In genomic region chr5:61815343-61815742, GRCh38 we compare ENCODE assay signal across 41 cellular contexts.
"Had no signal": no experiment of that assay in that cellular context is flagged by ENCODE, and none has a peak within 500 bp of the region (broad histone marks: within the 10 kb centered on the region; RNA-seq: fewer than 3 reads in every experiment).

No MANE protein-coding gene starts in this region.

- H3K36me3 ChIP-seq: adrenal gland, ascending aorta, brain microvascular endothelial cell, breast epithelium, cardiac muscle cell had no signal

- ATAC-seq: activated naive CD4-positive, alpha-beta T cell treated with anti-CD3 and anti-CD28 coated beads, Interleukin-2, amount 50 U/mL, for 72 hours; activated naive CD8-positive, alpha-beta T cell treated with anti-CD3 and anti-CD28 coated beads, Interleukin-2, amount 50 U/mL, for 24 hours; activated T-cell treated with anti-CD3 and anti-CD28 coated beads, Interleukin-2, amount 50 U/mL, for 4 hours; activated T-cell treated with anti-CD3 and anti-CD28 coated beads, Interleukin-2, amount 50 U/mL, for 72 hours; activated T-helper 17 cell treated with anti-CD3 and anti-CD28 coated beads, Interleukin-2, amount 50 U/mL, for 72 hours; body of pancreas had no signal

- H3K4me1 Mint-ChIP-seq: activated naive CD4-positive, alpha-beta T cell treated with anti-CD3 and anti-CD28 coated beads, Interleukin-2, amount 10 ng/mL, durations not matched to agents 7 days and 5 days; activated naive CD4-positive, alpha-beta T cell treated with anti-CD3 and anti-CD28 coated beads, Interleukin-2, amount 50 U/mL, for 24 hours; activated naive CD8-positive, alpha-beta T cell treated with anti-CD3 and anti-CD28 coated beads for 36 hours; activated naive CD8-positive, alpha-beta T cell treated with anti-CD3 and anti-CD28 coated beads, Interleukin-2, amount 10 ng/mL, durations not matched to agents 7 days and 5 days; activated naive CD8-positive, alpha-beta T cell treated with anti-CD3 and anti-CD28 coated beads, Interleukin-2, amount 50 U/mL, for 24 hours; activated T-helper 17 cell treated with anti-CD3 and anti-CD28 coated beads, Interleukin-2, amount 50 U/mL, for 72 hours; central memory CD8-positive, alpha-beta T cell had no signal

- H3K9me3 ChIP-seq: adrenal gland, ascending aorta, body of pancreas, breast epithelium had no signal

- H3K27ac ChIP-seq: adrenal gland, ascending aorta, body of pancreas, brain microvascular endothelial cell, breast epithelium, cardiac muscle cell had no signal

- H3K36me3 Mint-ChIP-seq: activated naive CD4-positive, alpha-beta T cell treated with anti-CD3 and anti-CD28 coated beads, Interleukin-2, amount 10 ng/mL, durations not matched to agents 7 days and 5 days; activated naive CD4-positive, alpha-beta T cell treated with anti-CD3 and anti-CD28 coated beads, Interleukin-2, amount 50 U/mL, for 24 hours; activated naive CD4-positive, alpha-beta T cell treated with anti-CD3 and anti-CD28 coated beads, Interleukin-2, amount 50 U/mL, for 72 hours; activated naive CD8-positive, alpha-beta T cell; activated naive CD8-positive, alpha-beta T cell treated with anti-CD3 and anti-CD28 coated beads for 36 hours; activated naive CD8-positive, alpha-beta T cell treated with anti-CD3 and anti-CD28 coated beads, Interleukin-2, amount 10 ng/mL, durations not matched to agents 7 days and 5 days; brain had no signal

- H3K27me3 ChIP-seq: adrenal gland, body of pancreas, breast epithelium, cardiac muscle cell had no signal

- H3K27ac Mint-ChIP-seq: activated naive CD4-positive, alpha-beta T cell treated with anti-CD3 and anti-CD28 coated beads for 36 hours; activated naive CD4-positive, alpha-beta T cell treated with anti-CD3 and anti-CD28 coated beads, Interleukin-2, amount 10 ng/mL, durations not matched to agents 7 days and 5 days; activated naive CD4-positive, alpha-beta T cell treated with anti-CD3 and anti-CD28 coated beads, Interleukin-2, amount 50 U/mL, for 24 hours; activated naive CD4-positive, alpha-beta T cell treated with anti-CD3 and anti-CD28 coated beads, Interleukin-2, amount 50 U/mL, for 72 hours; activated naive CD8-positive, alpha-beta T cell; activated naive CD8-positive, alpha-beta T cell treated with anti-CD3 and anti-CD28 coated beads for 36 hours; activated naive CD8-positive, alpha-beta T cell treated with anti-CD3 and anti-CD28 coated beads, Interleukin-2, amount 10 ng/mL, durations not matched to agents 7 days and 5 days; activated naive CD8-positive, alpha-beta T cell treated with anti-CD3 and anti-CD28 coated beads, Interleukin-2, amount 50 U/mL, for 24 hours; activated T-cell treated with anti-CD3 and anti-CD28 coated beads, Interleukin-2, amount 50 U/mL, for 24 hours; activated T-cell treated with anti-CD3 and anti-CD28 coated beads, Interleukin-2, amount 50 U/mL, for 72 hours; activated T-helper 1 cell treated with anti-CD3 and anti-CD28 coated beads, Interleukin-12 subunit alpha, Interleukin-12 subunit beta, Interleukin-2, Interleukin-4 antibody, amounts not matched to agents 30 ng/mL and 10 ng/mL and 1 ng/mL, durations not matched to agents 14 hours and 24 hours and 36 hours; activated T-helper 17 cell treated with anti-CD3 and anti-CD28 coated beads, Interleukin-2, amount 50 U/mL, for 72 hours; activated T-helper 2 cell treated with anti-CD3 and anti-CD28 coated beads, Interferon-gamma antibody, Interleukin-2, Interleukin-4, amounts not matched to agents 10 μg/mL and 5 μg/mL and 100 μg/mL, durations not matched to agents 14 hours and 24 hours and 36 hours had no signal

- FAIRE-seq: astrocyte, bronchial epithelial cell had no signal

- H3K9me3 Mint-ChIP-seq: activated naive CD4-positive, alpha-beta T cell treated with anti-CD3 and anti-CD28 coated beads for 36 hours; activated naive CD4-positive, alpha-beta T cell treated with anti-CD3 and anti-CD28 coated beads, Interleukin-2, amount 10 ng/mL, durations not matched to agents 7 days and 5 days; activated naive CD8-positive, alpha-beta T cell treated with anti-CD3 and anti-CD28 coated beads for 36 hours; activated naive CD8-positive, alpha-beta T cell treated with anti-CD3 and anti-CD28 coated beads, Interleukin-2, amount 10 ng/mL, durations not matched to agents 7 days and 5 days; activated naive CD8-positive, alpha-beta T cell treated with anti-CD3 and anti-CD28 coated beads, Interleukin-2, amount 50 U/mL, for 24 hours; activated T-cell treated with anti-CD3 and anti-CD28 coated beads, Interleukin-2, amount 50 U/mL, for 24 hours; activated T-helper 1 cell treated with anti-CD3 and anti-CD28 coated beads, Interleukin-12 subunit alpha, Interleukin-12 subunit beta, Interleukin-2, Interleukin-4 antibody, amounts not matched to agents 30 ng/mL and 10 ng/mL and 1 ng/mL, durations not matched to agents 14 hours and 24 hours and 36 hours; activated T-helper 17 cell treated with anti-CD3 and anti-CD28 coated beads, Interleukin-2, amount 50 U/mL, for 72 hours; activated T-helper 2 cell treated with anti-CD3 and anti-CD28 coated beads, Interferon-gamma antibody, Interleukin-2, Interleukin-4, amounts not matched to agents 10 μg/mL and 5 μg/mL and 100 μg/mL, durations not matched to agents 14 hours and 24 hours and 36 hours; central memory CD8-positive, alpha-beta T cell had no signal

- H3K4me1 ChIP-seq: ascending aorta, breast epithelium had no signal

- H3K4me3 Mint-ChIP-seq: activated naive CD4-positive, alpha-beta T cell treated with anti-CD3 and anti-CD28 coated beads for 36 hours; activated naive CD4-positive, alpha-beta T cell treated with anti-CD3 and anti-CD28 coated beads, Interleukin-2, amount 10 ng/mL, durations not matched to agents 7 days and 5 days; activated naive CD4-positive, alpha-beta T cell treated with anti-CD3 and anti-CD28 coated beads, Interleukin-2, amount 50 U/mL, for 24 hours; activated naive CD8-positive, alpha-beta T cell; activated naive CD8-positive, alpha-beta T cell treated with anti-CD3 and anti-CD28 coated beads for 36 hours; activated naive CD8-positive, alpha-beta T cell treated with anti-CD3 and anti-CD28 coated beads, Interleukin-2, amount 10 ng/mL, durations not matched to agents 7 days and 5 days; activated naive CD8-positive, alpha-beta T cell treated with anti-CD3 and anti-CD28 coated beads, Interleukin-2, amount 50 U/mL, for 24 hours; activated T-cell treated with anti-CD3 and anti-CD28 coated beads, Interleukin-2, amount 50 U/mL, for 24 hours; activated T-cell treated with anti-CD3 and anti-CD28 coated beads, Interleukin-2, amount 50 U/mL, for 4 hours; activated T-cell treated with anti-CD3 and anti-CD28 coated beads, Interleukin-2, amount 50 U/mL, for 72 hours; activated T-helper 1 cell treated with anti-CD3 and anti-CD28 coated beads, Interleukin-12 subunit alpha, Interleukin-12 subunit beta, Interleukin-2, Interleukin-4 antibody, amounts not matched to agents 30 ng/mL and 10 ng/mL and 1 ng/mL, durations not matched to agents 14 hours and 24 hours and 36 hours; activated T-helper 17 cell treated with anti-CD3 and anti-CD28 coated beads, Interleukin-2, amount 50 U/mL, for 72 hours; brain; central memory CD8-positive, alpha-beta T cell had no signal

- H3K4me3 ChIP-seq: adrenal gland, ascending aorta, body of pancreas, breast epithelium, cardiac muscle cell had no signal

- DNase-seq: activated effector memory CD4-positive, alpha-beta T cell treated with anti-CD3 and anti-CD28 coated beads, Interleukin-2, amount 50 U/mL, for 16 hours; activated effector memory CD4-positive, alpha-beta T cell treated with Interleukin-2 at 50 U/mL for 16 hours; activated gamma-delta T cell; activated gamma-delta T cell treated with Interleukin-2 at 50 U/mL for 16 hours; activated naive CD4-positive, alpha-beta T cell; activated naive CD4-positive, alpha-beta T cell treated with anti-CD3 and anti-CD28 coated beads for 36 hours; activated naive CD4-positive, alpha-beta T cell treated with anti-CD3 and anti-CD28 coated beads, Interleukin-2, amount 10 ng/mL, durations not matched to agents 7 days and 5 days; activated naive CD4-positive, alpha-beta T cell treated with anti-CD3 and anti-CD28 coated beads, Interleukin-2, amount 50 U/mL, for 16 hours; activated naive CD4-positive, alpha-beta T cell treated with Interleukin-2 at 50 U/mL for 16 hours; activated naive CD8-positive, alpha-beta T cell treated with anti-CD3 and anti-CD28 coated beads for 36 hours; activated naive CD8-positive, alpha-beta T cell treated with anti-CD3 and anti-CD28 coated beads, Interleukin-2, amount 10 ng/mL, durations not matched to agents 7 days and 5 days; activated naive CD8-positive, alpha-beta T cell treated with anti-CD3 and anti-CD28 coated beads, Interleukin-2, amount 50 U/mL, for 24 hours; activated T-cell treated with anti-CD3 and anti-CD28 coated beads for 4 hours; activated T-cell treated with anti-CD3 and anti-CD28 coated beads, Interleukin-2, amount 50 U/mL, for 1 hour; activated T-cell treated with anti-CD3 and anti-CD28 coated beads, Interleukin-2, amount 50 U/mL, for 24 hours; activated T-cell treated with anti-CD3 and anti-CD28 coated beads, Interleukin-2, amount 50 U/mL, for 4 hours; activated T-cell treated with anti-CD3 and anti-CD28 coated beads, Interleukin-2, amount 50 U/mL, for 48 hours; activated T-cell treated with anti-CD3 and anti-CD28 coated beads, Interleukin-2, amount 50 U/mL, for 72 hours; adrenal gland; amniotic stem cell; amygdala; anterior cingulate cortex; aorta; body of pancreas; brain microvascular endothelial cell; caudate nucleus; central memory CD4-positive, alpha-beta T cell; cerebellar nuclear complex had no signal
